ENCODE assay signal across 10 cellular contexts in genomic region chr9:97502984-97503861, GRCh38. TPM values are rescaled to one million over a fixed set of nuclear protein-coding genes. Genes with fewer than 3 reads are reported as not detected.
DNase-seq lines count a peak whose midpoint lies in the region; ATAC-seq lines count a peak whose summit lies in the region.
"Had no signal": no experiment of that assay in that cellular context is flagged by ENCODE, and none has a peak within 500 bp of the region (broad histone marks: within the 10 kb centered on the region; RNA-seq: fewer than 3 reads in every experiment).

No MANE protein-coding gene starts in this region.

- no peaks in the 10 kb centered on the region for H3K9me3 Mint-ChIP-seq in activated T-helper 2 cell treated with anti-CD3 and anti-CD28 coated beads, Interferon-gamma antibody, Interleukin-2, Interleukin-4, amounts not matched to agents 10 μg/mL and 5 μg/mL and 100 μg/mL, durations not matched to agents 14 hours and 24 hours and 36 hours
- no peaks in the 10 kb centered on the region for H3K9me3 Mint-ChIP-seq in stimulated activated naive CD8-positive, alpha-beta T cell treated with anti-CD3 and anti-CD28 coated beads, Interleukin-15, amount 100 ng/mL, for 72 hours

- intact Hi-C loops in activated T-helper 2 cell treated with anti-CD3 and anti-CD28 coated beads, Interferon-gamma antibody, Interleukin-2, Interleukin-4, amounts not matched to agents 10 μg/mL and 5 μg/mL and 100 μg/mL, durations not matched to agents 14 hours and 24 hours and 36 hours (cut with micrococcal nuclease), result loop anchor here (5.0 kb wide), 2 partner anchors 91 to 349 kb away; partner anchors contain the start of genes FOXE1 and TDRD7

- H3K4me1 Mint-ChIP-seq in activated T-helper 2 cell treated with anti-CD3 and anti-CD28 coated beads, Interferon-gamma antibody, Interleukin-2, Interleukin-4, amounts not matched to agents 10 μg/mL and 5 μg/mL and 100 μg/mL, durations not matched to agents 14 hours and 24 hours and 36 hours (ENCODE audit: low read depth), result peaks cover 13% of the 10 kb centered on the region
- peaks cover 16% of the 10 kb centered on the region for H3K4me1 Mint-ChIP-seq in stimulated activated naive CD8-positive, alpha-beta T cell treated with anti-CD3 and anti-CD28 coated beads, Interleukin-15, amount 100 ng/mL, for 72 hours

- peaks cover 76% of the 10 kb centered on the region for H3K27me3 ChIP-seq in iPS-18a (ENCODE audit: control insufficient read depth, insufficient read depth, low read length)

- no peaks in the 10 kb centered on the region for H3K9me3 ChIP-seq in iPS-18a (ENCODE audit: control insufficient read depth, low read depth, low read length)

- H3K27ac ChIP-seq in iPS-18a (ENCODE audit: low read length), result no peak overlapping the region
- H3K27ac ChIP-seq: epithelial cell of prostate, SK-N-MC had no signal

- H3K36me3 ChIP-seq in iPS-18a (ENCODE audit: control insufficient read depth, low read depth, low read length), result no peaks in the 10 kb centered on the region

- H3K4me3 ChIP-seq in iPS-18a (ENCODE audit: low read length), result peak overlapping the region; percentile 58
- H3K4me3 ChIP-seq: SK-N-MC had no signal

- no peak overlapping the region for H3K9ac ChIP-seq in iPS-18a (ENCODE audit: low read length)

- H3K4me3 Mint-ChIP-seq in activated T-helper 2 cell treated with anti-CD3 and anti-CD28 coated beads, Interferon-gamma antibody, Interleukin-2, Interleukin-4, amounts not matched to agents 10 μg/mL and 5 μg/mL and 100 μg/mL, durations not matched to agents 14 hours and 24 hours and 36 hours (ENCODE audit: low read depth), result peak overlapping the region; percentile 73
- H3K4me3 Mint-ChIP-seq in stimulated activated naive CD8-positive, alpha-beta T cell treated with anti-CD3 and anti-CD28 coated beads, Interleukin-15, amount 100 ng/mL, for 72 hours, result peak overlapping the region; percentile 33 to 53

- peaks cover 43% of the 10 kb centered on the region for H3K27me3 Mint-ChIP-seq in activated T-helper 2 cell treated with anti-CD3 and anti-CD28 coated beads, Interferon-gamma antibody, Interleukin-2, Interleukin-4, amounts not matched to agents 10 μg/mL and 5 μg/mL and 100 μg/mL, durations not matched to agents 14 hours and 24 hours and 36 hours (ENCODE audit: low read depth)
- H3K27me3 Mint-ChIP-seq in stimulated activated naive CD8-positive, alpha-beta T cell treated with anti-CD3 and anti-CD28 coated beads, Interleukin-15, amount 100 ng/mL, for 72 hours, result peaks cover 22% of the 10 kb centered on the region

- H3K4me1 ChIP-seq in iPS-18a (ENCODE audit: control insufficient read depth, low read depth, low read length), result no peaks in the 10 kb centered on the region

- H3K27ac Mint-ChIP-seq in activated T-helper 2 cell treated with anti-CD3 and anti-CD28 coated beads, Interferon-gamma antibody, Interleukin-2, Interleukin-4, amounts not matched to agents 10 μg/mL and 5 μg/mL and 100 μg/mL, durations not matched to agents 14 hours and 24 hours and 36 hours, result no peak overlapping the region
- no peak overlapping the region for H3K27ac Mint-ChIP-seq in stimulated activated naive CD8-positive, alpha-beta T cell treated with anti-CD3 and anti-CD28 coated beads, Interleukin-15, amount 100 ng/mL, for 72 hours

- H3K36me3 Mint-ChIP-seq in activated T-helper 2 cell treated with anti-CD3 and anti-CD28 coated beads, Interferon-gamma antibody, Interleukin-2, Interleukin-4, amounts not matched to agents 10 μg/mL and 5 μg/mL and 100 μg/mL, durations not matched to agents 14 hours and 24 hours and 36 hours (ENCODE audit: low read depth), result no peaks in the 10 kb centered on the region

- in situ Hi-C loops in ACHN (cut with HindIII; ENCODE audit: low pct_ligation_motif_present, low pct_unique_long_range_greater_than_20kb, low sequenced_read_pairs), result no loop called here

- DNase-seq in HUDEP-2 (lab: John Stamatoyannopoulos, UW; ENCODE audit: unreplicated experiment in 76 of 76) (peak in 74 of 76 experiments; percentile 30 to 95 (median 81)), ACHN (no peak)
- no peak for DNase-seq in activated T-helper 2 cell treated with anti-CD3 and anti-CD28 coated beads, Interferon-gamma antibody, Interleukin-2, Interleukin-4, amounts not matched to agents 10 μg/mL and 5 μg/mL and 100 μg/mL, durations not matched to agents 14 hours and 24 hours and 36 hours (ENCODE audit: low spot score)
- no peak for DNase-seq in stimulated activated naive CD8-positive, alpha-beta T cell treated with anti-CD3 and anti-CD28 coated beads, Interleukin-15, amount 100 ng/mL, for 72 hours
- DNase-seq in stimulated activated CD4-positive, alpha-beta T cell treated with anti-CD3 and anti-CD28 coated beads, Interleukin-15, amount 100 ng/mL, for 24 hours, result no peak

- no peak for ATAC-seq in stimulated activated naive CD8-positive, alpha-beta T cell treated with anti-CD3 and anti-CD28 coated beads, Interleukin-15, amount 100 ng/mL, for 72 hours
- ATAC-seq in HG03378 (IDR thresholded peaks at IDR 0.05; ENCODE audit: unreplicated experiment), result no peak
- no peak for ATAC-seq in HG03442 (IDR thresholded peaks at IDR 0.05; ENCODE audit: unreplicated experiment)

RNA-seq across cellular contexts. Expression of gene TMOD1, which starts 1.8 kb away (rescaled TPM):
- 0.96 and 0.97 TPM in 2 replicates for total RNA-seq in activated T-helper 2 cell treated with anti-CD3 and anti-CD28 coated beads, Interferon-gamma antibody, Interleukin-2, Interleukin-4, amounts not matched to agents 10 μg/mL and 5 μg/mL and 100 μg/mL, durations not matched to agents 14 hours and 24 hours and 36 hours

Comparison
In these comparisons a context has a peak if more than half of its experiments do, and no peak if none do; other contexts are left out.
1. DNase-seq: peak in HUDEP-2 (74 of 76); none in activated T-helper 2 cell treated with anti-CD3 and anti-CD28 coated beads, Interferon-gamma antibody, Interleukin-2, Interleukin-4, amounts not matched to agents 10 μg/mL and 5 μg/mL and 100 μg/mL, durations not matched to agents 14 hours and 24 hours and 36 hours (single experiment), stimulated activated naive CD8-positive, alpha-beta T cell treated with anti-CD3 and anti-CD28 coated beads, Interleukin-15, amount 100 ng/mL, for 72 hours (0 of 2), ACHN (single experiment) and stimulated activated CD4-positive, alpha-beta T cell treated with anti-CD3 and anti-CD28 coated beads, Interleukin-15, amount 100 ng/mL, for 24 hours (single experiment).